12 cellular contexts compared by ENCODE assay signal in the genomic region with DNA sequence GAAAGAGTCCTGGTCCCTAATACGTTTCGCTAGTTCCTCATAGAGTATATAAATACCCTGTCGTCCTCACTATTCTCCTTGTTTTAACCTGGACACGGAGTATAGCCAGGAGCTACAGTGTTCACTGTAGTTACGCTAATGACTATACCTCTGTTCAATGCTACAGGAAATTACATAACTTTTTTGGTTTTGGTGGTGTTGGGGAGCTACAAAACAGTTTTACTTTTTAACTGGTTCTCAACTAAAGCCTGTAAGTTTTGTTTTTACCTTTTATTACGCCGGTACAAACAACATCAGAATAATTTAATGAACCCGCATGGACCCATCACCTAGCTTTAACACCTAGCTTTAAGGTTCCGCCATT. TPM values are rescaled to one million over a fixed set of nuclear protein-coding genes. Genes with fewer than 3 reads are reported as not detected.
A peak's percentile ranks its signal among the peaks of the same experiment; 100 is the strongest.
DNase-seq lines count a peak whose midpoint lies in the region; ATAC-seq, FAIRE-seq and TF ChIP-seq lines count a peak whose summit lies in the region.
"Had no signal": no experiment of that assay in that cellular context is flagged by ENCODE, and none has a peak within 500 bp of the region (broad histone marks: within the 10 kb centered on the region; RNA-seq: fewer than 3 reads in every experiment).

No MANE protein-coding gene starts in this region.

- TF ChIP-seq POLR2A in HepG2 (IDR thresholded peaks at IDR 0.05; ENCODE audit: insufficient read depth in 1 of 2, low read depth in 2 of 2, low read length in 2 of 2) (no peak), right lobe of liver (IDR thresholded peaks at IDR 0.05) (no peak)

- H3K23ac ChIP-seq in trophoblast cell (ENCODE audit: low read length): no peak overlapping the region

- in situ Hi-C loops in HepG2 (cut with HindIII; ENCODE audit: extremely low pct_ligation_motif_present, low pct_unique_long_range_greater_than_20kb): no loop called here

- no peak overlapping the region for H4K12ac ChIP-seq in trophoblast cell (ENCODE audit: low read depth, low read length)

- no peak overlapping the region for H3K4me3 ChIP-seq in HepG2 (replicated peaks in 1 of 3; ENCODE audit: insufficient read depth in 1 of 3, low read depth in 2 of 3, low read length in 3 of 3)
- no peak overlapping the region for H3K4me3 ChIP-seq in right lobe of liver
- peak overlapping the region; percentile 91 for H3K4me3 ChIP-seq in PC-3 (ENCODE audit: low read length)
- H3K4me3 ChIP-seq in trophoblast cell (ENCODE audit: low read depth, low read length): no peak overlapping the region

- DNase-seq in HepG2 (ENCODE audit: low spot score) (no peak), right lobe of liver (no peak), PC-3 (no peak), trophoblast cell (no peak), CD14-positive monocyte (ENCODE audit: low spot score) (no peak)
- no peak for DNase-seq in effector memory CD8-positive, alpha-beta T cell
- no peak for DNase-seq in stimulated activated CD4-positive, alpha-beta T cell treated with anti-CD3 and anti-CD28 coated beads, Interleukin-2, amount 100 ng/mL, for 48 hours
- DNase-seq: activated CD8-positive, alpha-beta memory T cell treated with anti-CD3 and anti-CD28 coated beads, Interleukin-2, amount 50 U/mL, for 48 hours; NCI-H1930; T-helper 9 cell had no signal

- no peak overlapping the region for H2AK5ac ChIP-seq in trophoblast cell (ENCODE audit: low read length)

- no peaks in the 10 kb centered on the region for H3K79me1 ChIP-seq in trophoblast cell (ENCODE audit: low read length)

- 0 out of 2 replicates have a peak overlapping the region, but pooled peaks have one; percentile 77 for H3K9ac ChIP-seq in HepG2 (ENCODE audit: insufficient read depth, low read depth, low read length)
- 0 out of 2 replicates have a peak overlapping the region, but pooled peaks have one; percentile 89 for H3K9ac ChIP-seq in PC-3 (ENCODE audit: low read length)
- H3K9ac ChIP-seq in trophoblast cell (ENCODE audit: low read length): no peak overlapping the region

- no peak for FAIRE-seq in HepG2 (lab: Jason Lieb, UNC)
- FAIRE-seq: HTR-8/SVneo had no signal

- H4K20me1 ChIP-seq in HepG2 (ENCODE audit: insufficient read depth, low read length): peaks cover 3% of the 10 kb centered on the region; the same call in 1 of the 2 replicates
- no peaks in the 10 kb centered on the region for H4K20me1 ChIP-seq in PC-3 (ENCODE audit: low read length)

- ATAC-seq in HepG2 (no peak), right lobe of liver (no peak), PC-3 (no peak), GM18909 (IDR thresholded peaks at IDR 0.05; ENCODE audit: poor library complexity, unreplicated experiment) (no peak)
- ATAC-seq in effector memory CD8-positive, alpha-beta T cell (replicated peaks): no peak

- H2BK120ac ChIP-seq in trophoblast cell (ENCODE audit: insufficient read depth, low read length, poor library complexity): no peak overlapping the region

- TF ChIP-seq CTCF in HepG2 (CRISPR knock-in tag; IDR thresholded peaks at IDR 0.05) (no peak), right lobe of liver (IDR thresholded peaks at IDR 0.05) (no peak), PC-3 (conservative IDR thresholded peaks at IDR 0.05; ENCODE audit: low read depth, low read length) (no peak), CD14-positive monocyte (IDR thresholded peaks at IDR 0.05) (no peak)

- H3K4me1 ChIP-seq in HepG2 (ENCODE audit: insufficient read depth, low read length): peaks cover 46% of the 10 kb centered on the region
- peaks cover 0 to 13% (median 4%) of the 10 kb centered on the region in 4 donors for H3K4me1 ChIP-seq in right lobe of liver
- H3K4me1 ChIP-seq in PC-3 (ENCODE audit: insufficient read depth, low read length): peaks cover 22% of the 10 kb centered on the region
- peaks cover 5 to 7% of the 10 kb centered on the region in 2 experiments for H3K4me1 ChIP-seq in trophoblast cell (ENCODE audit: control insufficient read depth in 1 of 2, insufficient read depth in 2 of 2, low read length in 2 of 2)

- no peak overlapping the region for H4K8ac ChIP-seq in trophoblast cell (ENCODE audit: low read depth, low read length)

- BruUV-seq in HepG2 (replicated peaks; lab: Mats Ljungman, UMichigan): no TSS peak
- BruUV-seq in PC-3 (replicated peaks; lab: Mats Ljungman, UMichigan): no TSS peak

- H2BK5ac ChIP-seq in trophoblast cell (ENCODE audit: low read depth, low read length, poor library complexity): no peak overlapping the region

- H3K4me2 ChIP-seq in HepG2 (ENCODE audit: low read depth, low read length) (peak overlapping the region; percentile 91; the same call in 1 of the 2 replicates), PC-3 (ENCODE audit: low read length) (peak overlapping the region; percentile 91), trophoblast cell (ENCODE audit: low read length) (no peak overlapping the region)

- no peak overlapping the region for H2BK12ac ChIP-seq in trophoblast cell (ENCODE audit: low read length)

- peak overlapping the region; percentile 69 to 91 for H3K27ac Mint-ChIP-seq in effector memory CD8-positive, alpha-beta T cell
- peak overlapping the region in 2 of 7 donors; percentile 8 to 31 for H3K27ac Mint-ChIP-seq in CD14-positive monocyte

- H2AFZ ChIP-seq in HepG2 (ENCODE audit: low read length) (no peak overlapping the region), PC-3 (ENCODE audit: low read length) (no peak overlapping the region), trophoblast cell (ENCODE audit: insufficient read depth, low read length, poor library complexity) (no peak overlapping the region)

- H3K27ac ChIP-seq in HepG2 (ENCODE audit: extremely low read length, insufficient read depth, low read length): no peak overlapping the region
- no peak overlapping the region for H3K27ac ChIP-seq in right lobe of liver
- H3K27ac ChIP-seq in PC-3 (ENCODE audit: low read length): no peak overlapping the region
- no peak overlapping the region for H3K27ac ChIP-seq in trophoblast cell (ENCODE audit: low read depth, low read length)

- peak overlapping the region; percentile 91 for H3K4me3 Mint-ChIP-seq in effector memory CD8-positive, alpha-beta T cell
- H3K4me3 Mint-ChIP-seq in CD14-positive monocyte: no peak overlapping the region

- H3K27me3 ChIP-seq in HepG2 (ENCODE audit: control insufficient read depth in 1 of 2, insufficient read depth in 2 of 2, low read length in 2 of 2) (no peaks in the 10 kb centered on the region; a peak in 1 of 5 replicates), right lobe of liver (no peaks in the 10 kb centered on the region), PC-3 (ENCODE audit: low read length) (no peaks in the 10 kb centered on the region), trophoblast cell (ENCODE audit: insufficient read depth, low read length) (no peaks in the 10 kb centered on the region)

- no peak overlapping the region for H3K18ac ChIP-seq in trophoblast cell (ENCODE audit: low read length)

- 95% methylated on average over 9 of the region's 9 CpGs for WGBS in HepG2 (ENCODE audit: low lambda C conversion rate)
- 63% methylated on average over 9 of the region's 9 CpGs for WGBS in right lobe of liver (ENCODE audit: insufficient coverage, low coverage, low lambda C conversion rate, missing lambda C conversion rate)
- WGBS in trophoblast cell (ENCODE audit: extremely low coverage, insufficient coverage, insufficient read length): no CpG with 5 or more reads among the region's 9 CpGs

- H3K4me1 Mint-ChIP-seq in effector memory CD8-positive, alpha-beta T cell (ENCODE audit: low read depth in 2 of 2): peaks cover 34 to 38% of the 10 kb centered on the region in 2 donors
- H3K4me1 Mint-ChIP-seq in CD14-positive monocyte: peaks cover 54% of the 10 kb centered on the region

- peaks cover 9% of the 10 kb centered on the region for H3F3A ChIP-seq in PC-3 (ENCODE audit: low read length, unreplicated experiment)

- H3K36me3 ChIP-seq in HepG2 (replicated peaks in 1 of 2; ENCODE audit: control insufficient read depth in 1 of 2, insufficient read depth in 2 of 2, low read length in 2 of 2) (peaks cover 0 to 2% of the 10 kb centered on the region in 2 experiments; a peak in 1 of 5 replicates), right lobe of liver (no peaks in the 10 kb centered on the region), PC-3 (ENCODE audit: low read depth, low read length) (peaks cover 4% of the 10 kb centered on the region; the same call in 1 of the 2 replicates), trophoblast cell (ENCODE audit: control insufficient read depth in 1 of 2, insufficient read depth in 2 of 2, low read length in 2 of 2) (peaks cover 0 to under 1% of the 10 kb centered on the region in 2 experiments)

- H3K9me3 ChIP-seq in HepG2 (ENCODE audit: low read length) (no peaks in the 10 kb centered on the region; the same call in 1 of the 2 replicates), right lobe of liver (no peaks in the 10 kb centered on the region), PC-3 (ENCODE audit: low read length) (peaks cover 3% of the 10 kb centered on the region; the same call in 1 of the 2 replicates), trophoblast cell (ENCODE audit: insufficient read depth, low read depth, low read length) (no peaks in the 10 kb centered on the region)

- H4K91ac ChIP-seq in trophoblast cell (ENCODE audit: low read depth, low read length): no peak overlapping the region

- CTCF ChIA-PET in HepG2 (lab: Yijun Ruan, JAX; ENCODE audit: low intra/inter-chr PET ratio, low total read pairs): no interaction called here
- CTCF ChIA-PET in PC-3 (lab: Charles Lee): no interaction called here

- peaks cover 17% of the 10 kb centered on the region for H3K36me3 Mint-ChIP-seq in effector memory CD8-positive, alpha-beta T cell (ENCODE audit: insufficient read depth)
- H3K36me3 Mint-ChIP-seq in CD14-positive monocyte: peaks cover 1 to 4% of the 10 kb centered on the region in 2 donors

- POLR2A ChIA-PET in HepG2 (lab: Yijun Ruan, JAX): no interaction called here
- POLR2A ChIA-PET in PC-3 (lab: Charles Lee; ENCODE audit: unreplicated experiment): no interaction called here

- no peak overlapping the region for H3K4ac ChIP-seq in trophoblast cell (ENCODE audit: low read depth, low read length)

- TF ChIP-seq RAD21 in HepG2 (CRISPR knock-in tag; IDR thresholded peaks at IDR 0.05): no peak

- no peak overlapping the region for H3K14ac ChIP-seq in trophoblast cell (ENCODE audit: low read length)

- intact Hi-C loops in HepG2 (cut with micrococcal nuclease; ENCODE audit: unreplicated experiment): no loop called here
- intact Hi-C loops in right lobe of liver (cut with DNase I): no loop called here
- intact Hi-C loops in PC-3 (cut with micrococcal nuclease): no loop called here
- intact Hi-C loops in CD14-positive monocyte (cut with micrococcal nuclease): loop anchor here in 1 of 2 donors (10.0 kb wide), 1 partner anchor 123 kb away; no protein-coding TSS in a partner anchor

- H3K79me2 ChIP-seq in HepG2 (ENCODE audit: insufficient read depth, low read length): no peaks in the 10 kb centered on the region
- H3K79me2 ChIP-seq in PC-3 (ENCODE audit: low read length): peaks cover 4% of the 10 kb centered on the region; the same call in 1 of the 2 replicates
- peaks cover 2% of the 10 kb centered on the region for H3K79me2 ChIP-seq in trophoblast cell (ENCODE audit: control insufficient read depth, insufficient read depth, low read length, poor library complexity)

- H3K9me3 Mint-ChIP-seq in effector memory CD8-positive, alpha-beta T cell: no peaks in the 10 kb centered on the region
- H3K9me3 Mint-ChIP-seq in CD14-positive monocyte: peaks cover 0 to 8% (median 7%) of the 10 kb centered on the region in 7 donors

- no peaks in the 10 kb centered on the region for H3K9me2 ChIP-seq in PC-3 (replicated peaks; ENCODE audit: low read length)

- H3K27me3 Mint-ChIP-seq in effector memory CD8-positive, alpha-beta T cell: no peaks in the 10 kb centered on the region
- H3K27me3 Mint-ChIP-seq in CD14-positive monocyte (ENCODE audit: low read depth in 3 of 3): no peaks in the 10 kb centered on the region

- TF ChIP-seq EP300 in HepG2 (IDR thresholded peaks at IDR 0.05; ENCODE audit: low read depth in 2 of 2, low read length in 2 of 2) (no peak), HepG2 (CRISPR knock-in tag; IDR thresholded peaks at IDR 0.05; ENCODE audit: borderline replicate concordance) (no peak)

RNA-seq across cellular contexts. Expression of a gene that starts 1.5 kb away (rescaled TPM):
- total RNA-seq in HepG2 (2016; rRNA removed; fragmentation: Illumina TruSeq; extraction: Trizol) (1.1 and 1.2 TPM in 2 replicates), right lobe of liver (1 to 10 TPM; 1.5 to 3.2 (median 2.4) TPM), PC-3 (2014; rRNA removed) (3.7 and 7.5 TPM in 2 replicates)
- total RNA-seq in HepG2 (2016; cell fraction: cytosol; rRNA removed; fragmentation: Illumina TruSeq; extraction: Trizol; ENCODE audit: low read depth): 1.1 and 1.4 TPM in 2 replicates
- total RNA-seq in HepG2 (2016; cell fraction: insoluble cytoplasmic fraction; rRNA removed; fragmentation: Illumina TruSeq; extraction: Trizol): 1.4 and 1.7 TPM in 2 replicates
- 0.76 and 1.5 TPM in 2 replicates for total RNA-seq in HepG2 (2016; cell fraction: membrane; rRNA removed; fragmentation: Illumina TruSeq; extraction: Trizol)
- total RNA-seq in HepG2 (2016; cell fraction: nucleus; rRNA removed; fragmentation: Illumina TruSeq; extraction: Trizol): 2.3 and 3.3 TPM in 2 replicates
- polyA plus RNA-seq in HepG2 (2011; rRNA removed) (1.6 and 1.8 TPM in 2 replicates), CD14-positive monocyte (under 1 TPM; 0.41 to 1.00 TPM)
- 1.2 TPM in 2 replicates for polyA plus RNA-seq in HepG2 (2011; cell fraction: cytosol; rRNA removed)
- polyA plus RNA-seq in HepG2 (2011; cell fraction: nucleus; rRNA removed): 1.4 and 1.7 TPM in 2 replicates
- 0.71 and 1.1 TPM in 2 replicates for polyA plus RNA-seq in HepG2 (2012)
- polyA plus RNA-seq in HepG2 (2016; cell fraction: cytosol; fragmentation: Illumina TruSeq; extraction: Trizol; ENCODE audit: low read depth): 0.15 TPM in 1 of 2 replicates, not detected in the other
- 0.75 and 0.84 TPM in 2 replicates for polyA plus RNA-seq in HepG2 (2016; cell fraction: insoluble cytoplasmic fraction; fragmentation: Illumina TruSeq; extraction: Trizol; ENCODE audit: low read depth)
- polyA plus RNA-seq in HepG2 (2016; cell fraction: membrane; fragmentation: Illumina TruSeq; extraction: Trizol; ENCODE audit: low read depth): 0.14 and 0.26 TPM in 2 replicates
- polyA plus RNA-seq in HepG2 (2016; cell fraction: nucleus; fragmentation: Illumina TruSeq; extraction: Trizol; ENCODE audit: insufficient read depth, low read depth): 1.8 and 2.3 TPM in 2 replicates
- 5.8 and 6.4 TPM in 2 replicates for polyA minus RNA-seq in HepG2 (2011; rRNA and poly(A)+ RNA removed; ENCODE audit: low replicate concordance)
- 1.8 and 2.3 TPM in 2 replicates for polyA minus RNA-seq in HepG2 (2011; cell fraction: cytosol; rRNA and poly(A)+ RNA removed)
- polyA minus RNA-seq in HepG2 (2011; cell fraction: nucleus; rRNA and poly(A)+ RNA removed): 4.4 and 5.5 TPM in 2 replicates
- polyA plus RNA-seq in trophoblast cell (2013): 1.7 and 1.8 TPM in 2 replicates

RNA-seq across cellular contexts. Expression of a gene that starts 11.6 kb away (rescaled TPM):
- total RNA-seq in HepG2 (2016; rRNA removed; fragmentation: Illumina TruSeq; extraction: Trizol) (1,582 and 1,828 TPM in 2 replicates), right lobe of liver (100 to 1,000 TPM; 234 to 275 (median 255) TPM), PC-3 (2014; rRNA removed) (766 and 875 TPM in 2 replicates)
- total RNA-seq in HepG2 (2016; cell fraction: cytosol; rRNA removed; fragmentation: Illumina TruSeq; extraction: Trizol; ENCODE audit: low read depth): 1,696 and 1,837 TPM in 2 replicates
- 1,614 and 1,854 TPM in 2 replicates for total RNA-seq in HepG2 (2016; cell fraction: insoluble cytoplasmic fraction; rRNA removed; fragmentation: Illumina TruSeq; extraction: Trizol)
- total RNA-seq in HepG2 (2016; cell fraction: membrane; rRNA removed; fragmentation: Illumina TruSeq; extraction: Trizol): 2,885 and 2,896 TPM in 2 replicates
- total RNA-seq in HepG2 (2016; cell fraction: nucleus; rRNA removed; fragmentation: Illumina TruSeq; extraction: Trizol): 536 and 570 TPM in 2 replicates
- polyA plus RNA-seq in HepG2 (2011; rRNA removed) (821 and 1,001 TPM in 2 replicates), CD14-positive monocyte (100 to 1,000 TPM; 882 to 975 TPM)
- polyA plus RNA-seq in HepG2 (2011; cell fraction: cytosol; rRNA removed): 439 and 690 TPM in 2 replicates
- 155 and 199 TPM in 2 replicates for polyA plus RNA-seq in HepG2 (2011; cell fraction: nucleus; rRNA removed)
- 2,415 and 2,431 TPM in 2 replicates for polyA plus RNA-seq in HepG2 (2012)
- polyA plus RNA-seq in HepG2 (2016; cell fraction: cytosol; fragmentation: Illumina TruSeq; extraction: Trizol; ENCODE audit: low read depth): 1,871 and 1,975 TPM in 2 replicates
- 1,486 and 1,548 TPM in 2 replicates for polyA plus RNA-seq in HepG2 (2016; cell fraction: insoluble cytoplasmic fraction; fragmentation: Illumina TruSeq; extraction: Trizol; ENCODE audit: low read depth)
- polyA plus RNA-seq in HepG2 (2016; cell fraction: membrane; fragmentation: Illumina TruSeq; extraction: Trizol; ENCODE audit: low read depth): 2,231 and 2,379 TPM in 2 replicates
- 898 and 917 TPM in 2 replicates for polyA plus RNA-seq in HepG2 (2016; cell fraction: nucleus; fragmentation: Illumina TruSeq; extraction: Trizol; ENCODE audit: insufficient read depth, low read depth)
- polyA minus RNA-seq in HepG2 (2011; rRNA and poly(A)+ RNA removed; ENCODE audit: low replicate concordance): 39.0 and 111 TPM in 2 replicates
- polyA minus RNA-seq in HepG2 (2011; cell fraction: cytosol; rRNA and poly(A)+ RNA removed): 190 and 222 TPM in 2 replicates
- 95.4 and 108 TPM in 2 replicates for polyA minus RNA-seq in HepG2 (2011; cell fraction: nucleus; rRNA and poly(A)+ RNA removed)
- polyA plus RNA-seq in trophoblast cell (2013): 2,548 and 2,659 TPM in 2 replicates

Comparison
In these comparisons a context has a peak if more than half of its experiments do, and no peak if none do; other contexts are left out.
1. H3K4me3 Mint-ChIP-seq: peak in effector memory CD8-positive, alpha-beta T cell (2 of 2); none in CD14-positive monocyte (0 of 2).